ENCODE assay signal across 10 cellular contexts in the genomic region with DNA sequence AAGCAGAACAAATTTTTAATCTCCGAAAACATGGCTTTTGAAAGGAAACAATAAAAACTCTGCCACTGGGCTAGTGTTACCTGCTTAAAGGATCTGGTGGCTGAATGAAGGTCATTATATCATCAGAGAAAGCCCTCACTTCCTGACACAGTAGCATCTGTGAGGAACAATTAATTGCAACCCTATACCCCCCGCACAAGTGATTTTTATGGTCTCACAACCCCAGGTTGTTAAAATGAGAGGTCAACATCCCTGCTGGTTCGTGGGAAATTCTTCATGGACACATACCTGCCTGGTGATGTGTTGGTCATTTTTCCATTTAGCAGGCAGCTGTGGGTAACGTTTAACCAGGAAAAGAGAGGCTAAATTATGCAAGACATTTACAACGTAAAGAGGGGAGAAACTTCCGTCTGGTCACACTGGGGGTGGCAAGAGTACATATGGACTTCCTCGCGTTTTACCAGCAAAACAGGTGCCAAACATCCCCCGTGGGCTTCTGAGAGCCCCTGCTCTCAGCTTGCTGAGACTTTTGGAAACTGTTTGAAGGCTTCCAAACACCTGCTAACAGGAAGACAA. TPM values are rescaled to one million over a fixed set of nuclear protein-coding genes. Genes with fewer than 3 reads are reported as not detected.
A peak's percentile ranks its signal among the peaks of the same experiment; 100 is the strongest.
DNase-seq lines count a peak whose midpoint lies in the region; ATAC-seq and TF ChIP-seq lines count a peak whose summit lies in the region.
"Had no signal": no experiment of that assay in that cellular context is flagged by ENCODE, and none has a peak within 500 bp of the region (broad histone marks: within the 10 kb centered on the region; RNA-seq: fewer than 3 reads in every experiment).

No MANE protein-coding gene starts in this region.

- H3K4me2 ChIP-seq in mesenchymal stem cell (ENCODE audit: low read length, poor library complexity, severe bottlenecking), result peak overlapping the region; percentile 14

- H2BK5ac ChIP-seq in mesenchymal stem cell (ENCODE audit: low read depth, low read length, poor library complexity, severe bottlenecking), result peak overlapping the region; percentile 48

- no peak overlapping the region for H3K18ac ChIP-seq in mesenchymal stem cell (ENCODE audit: low read depth in 1 of 2, low read length in 2 of 2)

- H3K36me3 Mint-ChIP-seq in activated T-cell treated with anti-CD3 and anti-CD28 coated beads, Interleukin-2, amount 50 U/mL, for 72 hours (ENCODE audit: insufficient read depth in 2 of 2), result no peaks in the 10 kb centered on the region

- no peaks in the 10 kb centered on the region for H3K9me3 Mint-ChIP-seq in activated T-cell treated with anti-CD3 and anti-CD28 coated beads, Interleukin-2, amount 50 U/mL, for 72 hours
- H3K9me3 Mint-ChIP-seq: activated CD4-positive, alpha-beta T cell treated with anti-CD3 and anti-CD28 coated beads, Interleukin-2, amount 10 ng/mL, durations not matched to agents 24 days and 14 days had no signal

- no peaks in the 10 kb centered on the region for H3K9me3 ChIP-seq in RWPE2 (ENCODE audit: severe bottlenecking)
- no peaks in the 10 kb centered on the region for H3K9me3 ChIP-seq in mesenchymal stem cell (ENCODE audit: control insufficient read depth, low read length)

- no peak overlapping the region for H4K91ac ChIP-seq in mesenchymal stem cell (ENCODE audit: low read length)

- no peak overlapping the region for H2BK120ac ChIP-seq in mesenchymal stem cell (ENCODE audit: low read depth, low read length)

- WGBS in mesenchymal stem cell, result 60% methylated on average over 9 of the region's 9 CpGs

- no peak overlapping the region for H3K27ac Mint-ChIP-seq in activated T-cell treated with anti-CD3 and anti-CD28 coated beads, Interleukin-2, amount 50 U/mL, for 72 hours
- H3K27ac Mint-ChIP-seq: activated CD4-positive, alpha-beta T cell treated with anti-CD3 and anti-CD28 coated beads, Interleukin-2, amount 10 ng/mL, durations not matched to agents 24 days and 14 days had no signal

- no peak overlapping the region for H4K8ac ChIP-seq in mesenchymal stem cell (ENCODE audit: low read length)

- no peak overlapping the region for H2BK12ac ChIP-seq in mesenchymal stem cell (ENCODE audit: low read length in 2 of 2)

- H3K4me1 ChIP-seq in RWPE2 (ENCODE audit: insufficient read depth, poor library complexity, severe bottlenecking) (peaks cover 15% of the 10 kb centered on the region), mesenchymal stem cell (ENCODE audit: control insufficient read depth, insufficient read depth, low read depth, low read length) (peaks cover 17% of the 10 kb centered on the region)

- H3K27me3 ChIP-seq in RWPE2 (ENCODE audit: insufficient read depth, poor library complexity, severe bottlenecking), result no peaks in the 10 kb centered on the region
- H3K27me3 ChIP-seq in mesenchymal stem cell (ENCODE audit: control insufficient read depth in 1 of 2, insufficient read depth in 1 of 2, low read length in 2 of 2), result no peaks in the 10 kb centered on the region

- no peaks in the 10 kb centered on the region for H3K79me1 ChIP-seq in mesenchymal stem cell (replicated peaks; ENCODE audit: low read length, poor library complexity, severe bottlenecking)

- H3K4me3 ChIP-seq in RWPE2 (ENCODE audit: severe bottlenecking), result no peak overlapping the region
- H3K4me3 ChIP-seq in mesenchymal stem cell (ENCODE audit: insufficient read depth in 1 of 2, low read depth in 1 of 2, low read length in 2 of 2), result no peak overlapping the region

- H3K4ac ChIP-seq in mesenchymal stem cell (ENCODE audit: low read depth in 1 of 2, low read length in 2 of 2), result no peak overlapping the region

- peaks cover 3% of the 10 kb centered on the region for H3K4me1 Mint-ChIP-seq in activated T-cell treated with anti-CD3 and anti-CD28 coated beads, Interleukin-2, amount 50 U/mL, for 72 hours (ENCODE audit: low read depth)

- no peaks in the 10 kb centered on the region for H3K27me3 Mint-ChIP-seq in activated T-cell treated with anti-CD3 and anti-CD28 coated beads, Interleukin-2, amount 50 U/mL, for 72 hours (ENCODE audit: low read depth)

- H2AK5ac ChIP-seq in mesenchymal stem cell (ENCODE audit: low read length, severe bottlenecking), result no peak overlapping the region

- H3K36me3 ChIP-seq in RWPE2 (ENCODE audit: low read depth), result no peaks in the 10 kb centered on the region
- no peaks in the 10 kb centered on the region for H3K36me3 ChIP-seq in mesenchymal stem cell (ENCODE audit: control insufficient read depth in 1 of 2, insufficient read depth in 2 of 2, low read depth in 1 of 2, low read length in 2 of 2)

- peak; percentile 77 for DNase-seq in ACHN
- DNase-seq in HuH-7 (ENCODE audit: low spot score), result peak; percentile 53
- no peak for DNase-seq in RWPE2 (ENCODE audit: low spot score)
- DNase-seq in mesenchymal stem cell, result no peak
- DNase-seq in activated T-cell treated with anti-CD3 and anti-CD28 coated beads, Interleukin-2, amount 50 U/mL, for 72 hours, result no peak
- no peak for DNase-seq in NCI-H345 (lab: John Stamatoyannopoulos, UW)
- DNase-seq in inferior parietal cortex (ENCODE audit: extremely low spot score), result no peak
- DNase-seq: activated CD4-positive, alpha-beta T cell treated with anti-CD3 and anti-CD28 coated beads, Interleukin-2, amount 10 ng/mL, durations not matched to agents 24 days and 14 days; NCI-H1048 had no signal

- in situ Hi-C loops in ACHN (cut with HindIII; ENCODE audit: low pct_ligation_motif_present, low pct_unique_long_range_greater_than_20kb, low sequenced_read_pairs), result no loop called here

- no peak overlapping the region for H3K14ac ChIP-seq in mesenchymal stem cell (ENCODE audit: low read length in 2 of 2)

- no peak overlapping the region for H3K9ac ChIP-seq in mesenchymal stem cell (ENCODE audit: low read length)

- no peak for ATAC-seq in RWPE2 (ENCODE audit: low read depth)
- ATAC-seq in activated T-cell treated with anti-CD3 and anti-CD28 coated beads, Interleukin-2, amount 50 U/mL, for 72 hours (replicated peaks in 1 of 2), result no peak
- ATAC-seq in GM19397 (IDR thresholded peaks at IDR 0.05; ENCODE audit: unreplicated experiment), result no peak

- no peak for TF ChIP-seq CTCF in RWPE2 (IDR thresholded peaks at IDR 0.05; ENCODE audit: poor library complexity, severe bottlenecking)

- H3K27ac ChIP-seq in RWPE2 (ENCODE audit: poor library complexity, severe bottlenecking) (peak overlapping the region; percentile 13), mesenchymal stem cell (ENCODE audit: low read length, poor library complexity, severe bottlenecking) (peak overlapping the region; percentile 86)

- no peak overlapping the region for H2AFZ ChIP-seq in mesenchymal stem cell (ENCODE audit: low read depth, low read length)

- no peak overlapping the region for H3K23ac ChIP-seq in mesenchymal stem cell (ENCODE audit: low read length in 2 of 2)

- H2BK15ac ChIP-seq in mesenchymal stem cell (ENCODE audit: low read depth, poor library complexity, severe bottlenecking), result no peak overlapping the region

- no peak overlapping the region for H3K4me3 Mint-ChIP-seq in activated T-cell treated with anti-CD3 and anti-CD28 coated beads, Interleukin-2, amount 50 U/mL, for 72 hours
- H3K4me3 Mint-ChIP-seq: activated CD4-positive, alpha-beta T cell treated with anti-CD3 and anti-CD28 coated beads, Interleukin-2, amount 10 ng/mL, durations not matched to agents 24 days and 14 days had no signal

RNA-seq across cellular contexts. Expression of gene NIFK, which starts 29.2 kb away (rescaled TPM):
- 75.3 TPM for polyA plus RNA-seq in mesenchymal stem cell (2013, experiment 1 of 2)
- 68.7 TPM for polyA plus RNA-seq in mesenchymal stem cell (2013, experiment 2 of 2)
- total RNA-seq in activated T-cell treated with anti-CD3 and anti-CD28 coated beads, Interleukin-2, amount 50 U/mL, for 72 hours, result 100 to 1,000 TPM; 118 to 137 TPM

RNA-seq across cellular contexts. Expression of gene TSN, which starts 48.0 kb away (rescaled TPM):
- 28.6 TPM for polyA plus RNA-seq in mesenchymal stem cell (2013, experiment 1 of 2)
- 29.9 TPM for polyA plus RNA-seq in mesenchymal stem cell (2013, experiment 2 of 2)
- 10 to 100 TPM; 67.6 to 82.1 TPM for total RNA-seq in activated T-cell treated with anti-CD3 and anti-CD28 coated beads, Interleukin-2, amount 50 U/mL, for 72 hours

RNA-seq across cellular contexts. Expression of gene CLASP1, which starts 58.2 kb away (rescaled TPM):
- polyA plus RNA-seq in mesenchymal stem cell (2013, experiment 1 of 2), result 15.0 TPM
- 14.1 TPM for polyA plus RNA-seq in mesenchymal stem cell (2013, experiment 2 of 2)
- total RNA-seq in activated T-cell treated with anti-CD3 and anti-CD28 coated beads, Interleukin-2, amount 50 U/mL, for 72 hours, result 100 to 1,000 TPM in 1 of 2 donors, 10 to 100 TPM in 1; 95.1 to 121 TPM

Comparison
In these comparisons a context has a peak if more than half of its experiments do, and no peak if none do; other contexts are left out.
1. DNase-seq: peak in ACHN (single experiment) and HuH-7 (single experiment); none in RWPE2 (single experiment), mesenchymal stem cell (single experiment), activated T-cell treated with anti-CD3 and anti-CD28 coated beads, Interleukin-2, amount 50 U/mL, for 72 hours (0 of 2), NCI-H345 (single experiment) and inferior parietal cortex (single experiment).